Comparison of ENCODE assay signal across 8 cellular contexts in genomic region chr7:72966892-72967291, GRCh38. TPM values are rescaled to one million over a fixed set of nuclear protein-coding genes. Genes with fewer than 3 reads are reported as not detected.
DNase-seq lines count a peak whose midpoint lies in the region; ATAC-seq, FAIRE-seq and TF ChIP-seq lines count a peak whose summit lies in the region.
"Not testable (repeated sequence)": the region's sequence is repeated elsewhere in the genome, so short reads cannot be mapped to it uniquely, and the experiment has no call there.
"Had no signal": no experiment of that assay in that cellular context is flagged by ENCODE, and none has a peak within 500 bp of the region (broad histone marks: within the 10 kb centered on the region; RNA-seq: fewer than 3 reads in every experiment).

No MANE protein-coding gene starts in this region.

- CTCF ChIA-PET in activated naive CD4-positive, alpha-beta T cell treated with anti-CD3 and anti-CD28 coated beads for 36 hours (lab: Charles Lee), result not testable (repeated sequence)

- intact Hi-C loops in activated CD4-positive, alpha-beta T cell treated with anti-CD3 and anti-CD28 coated beads, Interleukin-2, amount 10 ng/mL, durations not matched to agents 24 days and 14 days (cut with micrococcal nuclease); activated naive CD4-positive, alpha-beta T cell treated with anti-CD3 and anti-CD28 coated beads for 36 hours (cut with micrococcal nuclease); Right ventricle myocardium inferior (cut with DNase I); kidney (cut with DNase I); upper lobe of right lung (cut with DNase I): not testable (repeated sequence)

- not testable (repeated sequence) for H3K4me1 ChIP-seq in kidney (ENCODE audit: control insufficient read depth in 1 of 2, insufficient read depth in 1 of 2, low read depth in 1 of 2, low read length in 2 of 2); neural progenitor cell; upper lobe of right lung

- H3K27ac Mint-ChIP-seq in activated CD4-positive, alpha-beta T cell treated with anti-CD3 and anti-CD28 coated beads, Interleukin-2, amount 10 ng/mL, durations not matched to agents 24 days and 14 days; activated naive CD4-positive, alpha-beta T cell treated with anti-CD3 and anti-CD28 coated beads for 36 hours; neural progenitor cell: not testable (repeated sequence)

- not testable (repeated sequence) for H3K4me2 ChIP-seq in neural progenitor cell

- DNase-seq in activated CD4-positive, alpha-beta T cell treated with anti-CD3 and anti-CD28 coated beads, Interleukin-2, amount 10 ng/mL, durations not matched to agents 24 days and 14 days, result peak; percentile 55
- peak; percentile 3 for DNase-seq in activated naive CD4-positive, alpha-beta T cell treated with anti-CD3 and anti-CD28 coated beads for 36 hours
- DNase-seq in Right ventricle myocardium inferior (ENCODE audit: missing footprints) (peak; percentile 7), kidney (peak; percentile 18), neural progenitor cell (ENCODE audit: low spot score) (peak; percentile 1), retina (peak; percentile 0), upper lobe of right lung (peak; percentile 27)

- not testable (repeated sequence) for ATAC-seq in Right ventricle myocardium inferior, upper lobe of right lung

- H3K9me3 Mint-ChIP-seq in activated CD4-positive, alpha-beta T cell treated with anti-CD3 and anti-CD28 coated beads, Interleukin-2, amount 10 ng/mL, durations not matched to agents 24 days and 14 days; activated naive CD4-positive, alpha-beta T cell treated with anti-CD3 and anti-CD28 coated beads for 36 hours; neural progenitor cell: not testable (repeated sequence)

- not testable (repeated sequence) for H3K4me3 ChIP-seq in kidney (ENCODE audit: low read length in 2 of 2); neural progenitor cell; upper lobe of right lung

- H3K27me3 Mint-ChIP-seq in activated CD4-positive, alpha-beta T cell treated with anti-CD3 and anti-CD28 coated beads, Interleukin-2, amount 10 ng/mL, durations not matched to agents 24 days and 14 days; activated naive CD4-positive, alpha-beta T cell treated with anti-CD3 and anti-CD28 coated beads for 36 hours (ENCODE audit: low read depth); neural progenitor cell (ENCODE audit: insufficient read depth, low read depth): not testable (repeated sequence)

- not testable (repeated sequence) for H3K36me3 ChIP-seq in kidney (ENCODE audit: control insufficient read depth in 1 of 2, insufficient read depth in 2 of 2, low read length in 2 of 2); neural progenitor cell; upper lobe of right lung

- H3K9ac ChIP-seq in kidney (ENCODE audit: low read length in 2 of 2); neural progenitor cell: not testable (repeated sequence)

- not testable (repeated sequence) for H3K27me3 ChIP-seq in neural progenitor cell, upper lobe of right lung

- TF ChIP-seq CTCF in kidney (IDR thresholded peaks at IDR 0.05; ENCODE audit: borderline replicate concordance, extremely low read depth, insufficient read depth); neural progenitor cell (IDR thresholded peaks at IDR 0.05); upper lobe of right lung (IDR thresholded peaks at IDR 0.05): not testable (repeated sequence)

- not testable (repeated sequence) for H4K20me1 ChIP-seq in neural progenitor cell (ENCODE audit: low read depth)

- not testable (repeated sequence) for H2AFZ ChIP-seq in neural progenitor cell (replicated peaks)

- not testable (repeated sequence) for H3K9me3 ChIP-seq in kidney (ENCODE audit: control insufficient read depth in 1 of 2, low read length in 2 of 2); neural progenitor cell (ENCODE audit: low read depth); upper lobe of right lung

- not testable (repeated sequence) for H3K27ac ChIP-seq in kidney (ENCODE audit: low read depth in 2 of 2, low read length in 2 of 2); neural progenitor cell; upper lobe of right lung

- not testable (repeated sequence) for H3F3A ChIP-seq in neural progenitor cell (ENCODE audit: low read depth)

- not testable (repeated sequence) for H3K79me2 ChIP-seq in neural progenitor cell (ENCODE audit: low read depth)

- H3K36me3 Mint-ChIP-seq in activated CD4-positive, alpha-beta T cell treated with anti-CD3 and anti-CD28 coated beads, Interleukin-2, amount 10 ng/mL, durations not matched to agents 24 days and 14 days (ENCODE audit: low read depth); activated naive CD4-positive, alpha-beta T cell treated with anti-CD3 and anti-CD28 coated beads for 36 hours (ENCODE audit: low read depth); neural progenitor cell: not testable (repeated sequence)

- not testable (repeated sequence) for H3K4me3 Mint-ChIP-seq in activated CD4-positive, alpha-beta T cell treated with anti-CD3 and anti-CD28 coated beads, Interleukin-2, amount 10 ng/mL, durations not matched to agents 24 days and 14 days; activated naive CD4-positive, alpha-beta T cell treated with anti-CD3 and anti-CD28 coated beads for 36 hours; neural progenitor cell

- not testable (repeated sequence) for FAIRE-seq in kidney (lab: Jason Lieb, UNC)

- H3K4me1 Mint-ChIP-seq in activated CD4-positive, alpha-beta T cell treated with anti-CD3 and anti-CD28 coated beads, Interleukin-2, amount 10 ng/mL, durations not matched to agents 24 days and 14 days; activated naive CD4-positive, alpha-beta T cell treated with anti-CD3 and anti-CD28 coated beads for 36 hours (ENCODE audit: low read depth); neural progenitor cell: not testable (repeated sequence)

RNA-seq across cellular contexts. Expression of gene TRIM74, which starts 2.4 kb away (rescaled TPM):
- total RNA-seq in activated CD4-positive, alpha-beta T cell treated with anti-CD3 and anti-CD28 coated beads, Interleukin-2, amount 10 ng/mL, durations not matched to agents 24 days and 14 days, result 0.33 and 2.1 TPM in 2 replicates
- under 1 TPM; 0.72 to 0.86 TPM for total RNA-seq in activated naive CD4-positive, alpha-beta T cell treated with anti-CD3 and anti-CD28 coated beads for 36 hours
- 0.81 TPM for total RNA-seq in Right ventricle myocardium inferior
- total RNA-seq in kidney, result 1.3 TPM
- polyA plus RNA-seq in kidney (ENCODE audit: insufficient read depth, low read depth, low replicate concordance), result not detected
- 0.15 and 0.36 TPM in 2 replicates for total RNA-seq in neural progenitor cell (ENCODE audit: low replicate concordance)
- total RNA-seq in upper lobe of right lung, result not detected
- total RNA-seq: RPMI7951 had no signal

RNA-seq across cellular contexts. Expression of gene POM121, which starts 42.0 kb away (rescaled TPM):
- total RNA-seq in activated CD4-positive, alpha-beta T cell treated with anti-CD3 and anti-CD28 coated beads, Interleukin-2, amount 10 ng/mL, durations not matched to agents 24 days and 14 days, result 69.7 and 70.2 TPM in 2 replicates
- 10 to 100 TPM; 35.7 to 35.9 TPM for total RNA-seq in activated naive CD4-positive, alpha-beta T cell treated with anti-CD3 and anti-CD28 coated beads for 36 hours
- total RNA-seq in Right ventricle myocardium inferior (15.5 TPM), kidney (31.4 TPM), neural progenitor cell (ENCODE audit: low replicate concordance) (5.8 and 10.4 TPM in 2 replicates), upper lobe of right lung (39.4 TPM)
- polyA plus RNA-seq in kidney (ENCODE audit: insufficient read depth, low read depth, low replicate concordance), result 9.6 TPM

Comparison
In these comparisons a context has a peak if more than half of its experiments do, and no peak if none do; other contexts are left out.
1. DNase-seq: peak in every context shown above with its lines; median percentile 55 in activated CD4-positive, alpha-beta T cell treated with anti-CD3 and anti-CD28 coated beads, Interleukin-2, amount 10 ng/mL, durations not matched to agents 24 days and 14 days; 27 in upper lobe of right lung; 18 in kidney; 7 in Right ventricle myocardium inferior; 3 in activated naive CD4-positive, alpha-beta T cell treated with anti-CD3 and anti-CD28 coated beads for 36 hours; 1 in neural progenitor cell; 0 in retina.